8 cellular contexts compared by ENCODE assay signal in genomic region chr12:1593232-1594044, GRCh38. TPM values are rescaled to one million over a fixed set of nuclear protein-coding genes. Genes with fewer than 3 reads are reported as not detected.
DNase-seq lines count a peak whose midpoint lies in the region; ATAC-seq and TF ChIP-seq lines count a peak whose summit lies in the region.

No MANE protein-coding gene starts in this region.

- CTCF ChIA-PET in CD4-positive, alpha-beta memory T cell (lab: Charles Lee; ENCODE audit: partially characterized antibody): interaction anchor here (0.5 to 3.5 kb wide), 8 partner anchors 9 to 843 kb away, joined by 3 to 41 read pairs (median 14); no protein-coding TSS in a partner anchor

- POLR2A ChIA-PET in CD4-positive, alpha-beta memory T cell (lab: Charles Lee; ENCODE audit: partially characterized antibody): interaction anchor here (0.7 to 8.3 kb wide), 17 partner anchors 9 to 1210 kb away, joined by 3 to 142 read pairs (median 7); partner anchors contain the start of genes ERC1, RAD52 and WNK1

- peak overlapping the region; percentile 92 to 96 (median 94) for H3K4me3 Mint-ChIP-seq in CD4-positive, alpha-beta memory T cell
- H3K4me3 Mint-ChIP-seq in T-helper 2 cell treated with Interferon-gamma antibody and Interleukin-4, amounts not matched to agents 5 μg/mL and 100 μg/mL, for 36 hours: peak overlapping the region; percentile 97
- H3K4me3 Mint-ChIP-seq in brain: peak overlapping the region; percentile 86 to 93 (median 91)

- peaks cover 52% of the 10 kb centered on the region for H3K4me1 ChIP-seq in CD4-positive, alpha-beta memory T cell (ENCODE audit: insufficient read depth, low read length)

- DNase-seq in CD4-positive, alpha-beta memory T cell: peak; percentile 57 to 78 (median 68)
- DNase-seq in HPDE6-E6E7 (ENCODE audit: extremely low spot score) (peak; percentile 25), islet precursor cell (peak; percentile 84), A172 (ENCODE audit: low spot score) (no peak)
- DNase-seq in T-helper 2 cell treated with Interferon-gamma antibody and Interleukin-4, amounts not matched to agents 5 μg/mL and 100 μg/mL, for 36 hours (ENCODE audit: low spot score): peak; percentile 45
- peak in 2 of 3 donors; percentile 22 to 23 for DNase-seq in stimulated activated CD4-positive, alpha-beta T cell treated with anti-CD3 and anti-CD28 coated beads, Interleukin-12 subunit alpha, Interleukin-12 subunit beta, amount 100 ng/mL, for 48 hours (ENCODE audit: low read depth in 2 of 3, low spot score in 1 of 3)

- H3K36me3 ChIP-seq in CD4-positive, alpha-beta memory T cell (ENCODE audit: insufficient read depth, low read length): no peaks in the 10 kb centered on the region

- intact Hi-C loops in CD4-positive, alpha-beta memory T cell (cut with micrococcal nuclease): loop anchor here (1.0 to 10.0 kb wide), 10 partner anchors 8 to 1139 kb away; partner anchors contain the start of genes B4GALNT3, ERC1, RAD52 and WNK1

- no peaks in the 10 kb centered on the region for H3K9me3 Mint-ChIP-seq in CD4-positive, alpha-beta memory T cell
- no peaks in the 10 kb centered on the region for H3K9me3 Mint-ChIP-seq in T-helper 2 cell treated with Interferon-gamma antibody and Interleukin-4, amounts not matched to agents 5 μg/mL and 100 μg/mL, for 36 hours
- H3K9me3 Mint-ChIP-seq in brain: no peaks in the 10 kb centered on the region

- peak overlapping the region; percentile 66 for H3K27ac ChIP-seq in CD4-positive, alpha-beta memory T cell (ENCODE audit: low read depth, low read length)

- ATAC-seq in GM21367 (IDR thresholded peaks at IDR 0.05; ENCODE audit: unreplicated experiment): peak; percentile 18

- H3K27ac Mint-ChIP-seq in CD4-positive, alpha-beta memory T cell: peak overlapping the region; percentile 90 to 97 (median 95)
- peak overlapping the region; percentile 88 for H3K27ac Mint-ChIP-seq in T-helper 2 cell treated with Interferon-gamma antibody and Interleukin-4, amounts not matched to agents 5 μg/mL and 100 μg/mL, for 36 hours
- peak overlapping the region; percentile 94 to 99 (median 98) for H3K27ac Mint-ChIP-seq in brain

- no peaks in the 10 kb centered on the region for H3K27me3 Mint-ChIP-seq in CD4-positive, alpha-beta memory T cell
- H3K27me3 Mint-ChIP-seq in T-helper 2 cell treated with Interferon-gamma antibody and Interleukin-4, amounts not matched to agents 5 μg/mL and 100 μg/mL, for 36 hours (ENCODE audit: low read depth): no peaks in the 10 kb centered on the region
- H3K27me3 Mint-ChIP-seq in brain: peaks cover 19% of the 10 kb centered on the region

- no peak for TF ChIP-seq CTCF in brain (conservative IDR thresholded peaks at IDR 0.05)

- H3K36me3 Mint-ChIP-seq in CD4-positive, alpha-beta memory T cell: peaks cover 9 to 32% of the 10 kb centered on the region in 2 donors
- H3K36me3 Mint-ChIP-seq in T-helper 2 cell treated with Interferon-gamma antibody and Interleukin-4, amounts not matched to agents 5 μg/mL and 100 μg/mL, for 36 hours (ENCODE audit: low read depth): peaks cover 36% of the 10 kb centered on the region
- peaks cover 15% of the 10 kb centered on the region for H3K36me3 Mint-ChIP-seq in brain

- H3K9me3 ChIP-seq in CD4-positive, alpha-beta memory T cell (ENCODE audit: control insufficient read depth in 1 of 2, low read length in 2 of 2): no peaks in the 10 kb centered on the region

- peak overlapping the region; percentile 77 to 95 for H3K4me3 ChIP-seq in CD4-positive, alpha-beta memory T cell (ENCODE audit: low read length in 2 of 2)

- H3K4me1 Mint-ChIP-seq in CD4-positive, alpha-beta memory T cell: peaks cover 39 to 70% (median 49%) of the 10 kb centered on the region in 4 donors
- H3K4me1 Mint-ChIP-seq in T-helper 2 cell treated with Interferon-gamma antibody and Interleukin-4, amounts not matched to agents 5 μg/mL and 100 μg/mL, for 36 hours (ENCODE audit: low read depth): peaks cover 51% of the 10 kb centered on the region
- H3K4me1 Mint-ChIP-seq in brain: peaks cover 66% of the 10 kb centered on the region

- no peaks in the 10 kb centered on the region for H3K27me3 ChIP-seq in CD4-positive, alpha-beta memory T cell (ENCODE audit: insufficient read depth, low read length)

RNA-seq across cellular contexts. Expression of gene FBXL14, which starts 0.9 kb away (rescaled TPM):
- 10 to 100 TPM; 41.6 to 43.4 TPM for total RNA-seq in CD4-positive, alpha-beta memory T cell
- polyA plus RNA-seq in CD4-positive, alpha-beta memory T cell: 10 to 100 TPM; 14.6 to 29.2 TPM
- polyA plus RNA-seq in brain (ENCODE audit: insufficient read depth, low read depth, low replicate concordance): 9.3 TPM
- 4.7 and 5.0 TPM in 2 replicates for total RNA-seq in A172 (2014; rRNA removed; shearing (Covaris generic))

RNA-seq across cellular contexts. Expression of gene WNT5B, which starts 35.6 kb away (rescaled TPM):
- under 1 TPM in 1 of 2 experiments, not detected in 1; 0.17 TPM for total RNA-seq in CD4-positive, alpha-beta memory T cell
- polyA plus RNA-seq in CD4-positive, alpha-beta memory T cell: under 1 TPM in 1 of 2 donors, not detected in 1; 0.61 TPM
- polyA plus RNA-seq in brain (ENCODE audit: insufficient read depth, low read depth, low replicate concordance): 4.1 TPM
- 10.1 and 10.3 TPM in 2 replicates for total RNA-seq in A172 (2014; rRNA removed; shearing (Covaris generic))
